In the genomic region with DNA sequence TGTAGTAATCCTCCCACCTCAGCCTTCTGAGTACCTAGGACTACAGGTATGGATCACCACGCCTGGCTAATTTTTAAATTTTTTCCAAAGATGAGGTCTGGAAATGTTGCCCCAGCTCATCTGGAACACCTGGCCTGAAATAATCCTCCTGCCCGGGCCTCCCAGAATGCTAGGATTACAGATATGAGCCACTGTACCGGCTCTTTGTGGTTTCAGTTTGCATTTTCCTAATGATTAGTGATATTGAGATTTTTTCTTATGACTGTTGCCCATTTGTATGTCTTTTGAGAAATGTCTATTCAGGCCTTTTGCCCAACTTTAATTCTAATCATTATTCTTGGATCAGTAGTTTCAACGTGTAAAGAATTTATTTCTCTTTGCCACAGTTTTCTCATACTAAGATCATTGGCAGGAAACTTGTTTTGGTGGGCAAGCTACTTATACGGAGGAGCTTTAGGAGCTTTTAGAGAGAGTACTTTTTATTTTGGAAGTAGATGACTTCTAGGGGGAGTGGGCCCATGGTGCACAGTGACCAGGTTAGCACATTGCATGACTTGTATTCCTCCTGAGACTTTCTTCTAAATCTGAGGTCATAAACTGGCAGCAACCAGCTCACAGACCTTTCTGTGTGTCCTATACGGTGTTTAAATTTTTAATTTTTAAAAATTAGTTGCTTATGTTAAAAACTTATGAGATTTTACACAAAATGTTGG, we compare ENCODE assay signal across 23 cellular contexts.
DNase-seq lines count a peak whose midpoint lies in the region; ATAC-seq and TF ChIP-seq lines count a peak whose summit lies in the region.
"Had no signal": no experiment of that assay in that cellular context is flagged by ENCODE, and none has a peak within 500 bp of the region (broad histone marks: within the 10 kb centered on the region; RNA-seq: fewer than 3 reads in every experiment).

No MANE protein-coding gene starts in this region.

- no peaks in the 10 kb centered on the region for H4K20me1 ChIP-seq in KMS-11 (ENCODE audit: insufficient read depth)

- in situ Hi-C loops in brain microvascular endothelial cell (cut with HindIII; ENCODE audit: low pct_ligation_motif_present, low sequenced_read_pairs), result no loop called here

- H3K27ac Mint-ChIP-seq in activated naive CD8-positive, alpha-beta T cell, result peak overlapping the region; percentile 88
- peak overlapping the region; percentile 80 for H3K27ac Mint-ChIP-seq in stimulated activated effector memory CD8-positive, alpha-beta T cell treated with anti-CD3 and anti-CD28 coated beads, Interleukin-12 subunit alpha, Interleukin-12 subunit beta, amount 100 ng/mL, for 72 hours

- peak; percentile 13 for DNase-seq in activated naive CD4-positive, alpha-beta T cell treated with Interleukin-2 at 50 U/mL for 16 hours
- no peak for DNase-seq in activated naive CD4-positive, alpha-beta T cell (lab: John Stamatoyannopoulos, UW)
- DNase-seq in stimulated activated effector memory CD8-positive, alpha-beta T cell treated with anti-CD3 and anti-CD28 coated beads, Interleukin-12 subunit alpha, Interleukin-12 subunit beta, amount 100 ng/mL, for 72 hours (ENCODE audit: low spot score in 2 of 2), result no peak
- DNase-seq in NCI-H1694 (lab: John Stamatoyannopoulos, UW) (no peak), brain microvascular endothelial cell (no peak)
- DNase-seq: activated gamma-delta T cell; DMS153; dorsolateral prefrontal cortex; heart right ventricle; IMR-90; naive B cell; NCI-H1436; NCI-H510A treated with DMSO at 0.1 percent for 48 hours; NK-92 treated with Interleukin-12 subunit alpha and Interleukin-12 subunit beta, amount 100 ng/mL, for 24 hours; Peyer's patch; retina; SJCRH30; WERI-Rb-1 had no signal

- peak overlapping the region; percentile 28 for H3K4me3 Mint-ChIP-seq in activated naive CD8-positive, alpha-beta T cell
- H3K4me3 Mint-ChIP-seq in stimulated activated effector memory CD8-positive, alpha-beta T cell treated with anti-CD3 and anti-CD28 coated beads, Interleukin-12 subunit alpha, Interleukin-12 subunit beta, amount 100 ng/mL, for 72 hours, result peak overlapping the region; percentile 44
- H3K4me3 Mint-ChIP-seq: naive B cell had no signal

- no peak overlapping the region for H3K9ac ChIP-seq in KMS-11

- H3K4me1 ChIP-seq in KMS-11 (ENCODE audit: low read depth, poor library complexity, severe bottlenecking), result peaks cover 62% of the 10 kb centered on the region
- H3K4me1 ChIP-seq: heart right ventricle, Peyer's patch had no signal

- H3K36me3 ChIP-seq in KMS-11 (ENCODE audit: insufficient read depth) (peaks cover 8% of the 10 kb centered on the region; the same call in 1 of the 2 replicates), brain microvascular endothelial cell (replicated peaks) (peaks cover 4% of the 10 kb centered on the region)

- TF ChIP-seq CTCF in KMS-11 (conservative IDR thresholded peaks at IDR 0.05; ENCODE audit: low read depth, low read length), result no peak
- TF ChIP-seq CTCF in brain microvascular endothelial cell (IDR thresholded peaks at IDR 0.05; ENCODE audit: low read depth, low read length, missing control alignments), result no peak

- H3K9me3 Mint-ChIP-seq in activated naive CD8-positive, alpha-beta T cell (ENCODE audit: low read depth), result no peaks in the 10 kb centered on the region
- no peaks in the 10 kb centered on the region for H3K9me3 Mint-ChIP-seq in stimulated activated effector memory CD8-positive, alpha-beta T cell treated with anti-CD3 and anti-CD28 coated beads, Interleukin-12 subunit alpha, Interleukin-12 subunit beta, amount 100 ng/mL, for 72 hours
- H3K9me3 Mint-ChIP-seq: naive B cell had no signal

- H3K79me2 ChIP-seq in KMS-11 (ENCODE audit: insufficient read depth, low read depth), result peaks cover 13% of the 10 kb centered on the region; the same call in 1 of the 2 replicates

- no peak overlapping the region for H3K4me3 ChIP-seq in KMS-11 (IDR thresholded peaks at IDR 0.05; ENCODE audit: insufficient read depth, low read depth, low read length)
- H3K4me3 ChIP-seq in brain microvascular endothelial cell (ENCODE audit: low read depth, low read length), result no peak overlapping the region
- H3K4me3 ChIP-seq: ascending aorta, dorsolateral prefrontal cortex, HAP-1, heart right ventricle, Peyer's patch, SJCRH30 had no signal

- H3K27ac ChIP-seq in KMS-11, result peak overlapping the region; percentile 9; the same call in 1 of the 2 replicates
- no peak overlapping the region for H3K27ac ChIP-seq in brain microvascular endothelial cell
- H3K27ac ChIP-seq: ascending aorta, dorsolateral prefrontal cortex, heart right ventricle, Peyer's patch, SJCRH30, WERI-Rb-1 had no signal

- peak overlapping the region; percentile 49 for H3K4me2 ChIP-seq in KMS-11

- H2AFZ ChIP-seq in KMS-11 (ENCODE audit: low read depth), result no peak overlapping the region

- H3K27me3 Mint-ChIP-seq in activated naive CD8-positive, alpha-beta T cell, result no peaks in the 10 kb centered on the region
- H3K27me3 Mint-ChIP-seq: naive B cell had no signal

- peaks cover 81% of the 10 kb centered on the region for H3K4me1 Mint-ChIP-seq in activated naive CD8-positive, alpha-beta T cell (ENCODE audit: low read depth)
- peaks cover 58% of the 10 kb centered on the region for H3K4me1 Mint-ChIP-seq in stimulated activated effector memory CD8-positive, alpha-beta T cell treated with anti-CD3 and anti-CD28 coated beads, Interleukin-12 subunit alpha, Interleukin-12 subunit beta, amount 100 ng/mL, for 72 hours

- peaks cover 19% of the 10 kb centered on the region for H3K36me3 Mint-ChIP-seq in activated naive CD8-positive, alpha-beta T cell
- H3K36me3 Mint-ChIP-seq in stimulated activated effector memory CD8-positive, alpha-beta T cell treated with anti-CD3 and anti-CD28 coated beads, Interleukin-12 subunit alpha, Interleukin-12 subunit beta, amount 100 ng/mL, for 72 hours, result peaks cover 100% of the 10 kb centered on the region

- H3K27me3 ChIP-seq in KMS-11 (ENCODE audit: insufficient read depth, low read depth), result no peaks in the 10 kb centered on the region
- H3K27me3 ChIP-seq in brain microvascular endothelial cell (replicated peaks), result no peaks in the 10 kb centered on the region
- H3K27me3 ChIP-seq: ascending aorta, dorsolateral prefrontal cortex, heart right ventricle, Peyer's patch, SJCRH30 had no signal

- peak; percentile 83 for ATAC-seq in stimulated activated effector memory CD8-positive, alpha-beta T cell treated with anti-CD3 and anti-CD28 coated beads, Interleukin-12 subunit alpha, Interleukin-12 subunit beta, amount 100 ng/mL, for 72 hours
- ATAC-seq: heart right ventricle, left lobe of liver had no signal
